Comparison of ENCODE assay signal across 1 cellular context in the genomic region with DNA sequence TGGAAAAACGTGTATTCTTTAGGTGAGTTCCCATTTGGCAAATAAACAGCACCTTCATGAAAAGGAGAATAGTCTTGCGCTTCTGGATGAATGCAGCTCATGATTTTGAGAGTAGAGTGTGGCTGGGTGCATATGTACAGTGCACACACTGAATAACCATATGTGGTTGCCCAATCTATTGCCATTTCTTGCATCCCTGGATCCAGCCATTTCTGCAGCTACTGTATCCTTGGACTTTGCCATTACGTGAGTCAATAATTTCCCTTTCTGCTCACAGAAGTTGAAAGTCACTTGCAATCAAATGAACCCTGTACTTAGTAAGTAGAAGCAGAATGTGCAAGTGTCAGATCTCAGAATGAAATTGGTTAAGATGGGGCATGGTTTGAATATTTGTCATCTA.
TF ChIP-seq lines count a peak whose summit lies in the region.

No MANE protein-coding gene starts in this region.

TF ChIP-seq in HepG2, 621 proteins besides CTCF, POLR2A, EP300 and RAD21 (continued from another document):
- TF ChIP-seq, protein P1, sequence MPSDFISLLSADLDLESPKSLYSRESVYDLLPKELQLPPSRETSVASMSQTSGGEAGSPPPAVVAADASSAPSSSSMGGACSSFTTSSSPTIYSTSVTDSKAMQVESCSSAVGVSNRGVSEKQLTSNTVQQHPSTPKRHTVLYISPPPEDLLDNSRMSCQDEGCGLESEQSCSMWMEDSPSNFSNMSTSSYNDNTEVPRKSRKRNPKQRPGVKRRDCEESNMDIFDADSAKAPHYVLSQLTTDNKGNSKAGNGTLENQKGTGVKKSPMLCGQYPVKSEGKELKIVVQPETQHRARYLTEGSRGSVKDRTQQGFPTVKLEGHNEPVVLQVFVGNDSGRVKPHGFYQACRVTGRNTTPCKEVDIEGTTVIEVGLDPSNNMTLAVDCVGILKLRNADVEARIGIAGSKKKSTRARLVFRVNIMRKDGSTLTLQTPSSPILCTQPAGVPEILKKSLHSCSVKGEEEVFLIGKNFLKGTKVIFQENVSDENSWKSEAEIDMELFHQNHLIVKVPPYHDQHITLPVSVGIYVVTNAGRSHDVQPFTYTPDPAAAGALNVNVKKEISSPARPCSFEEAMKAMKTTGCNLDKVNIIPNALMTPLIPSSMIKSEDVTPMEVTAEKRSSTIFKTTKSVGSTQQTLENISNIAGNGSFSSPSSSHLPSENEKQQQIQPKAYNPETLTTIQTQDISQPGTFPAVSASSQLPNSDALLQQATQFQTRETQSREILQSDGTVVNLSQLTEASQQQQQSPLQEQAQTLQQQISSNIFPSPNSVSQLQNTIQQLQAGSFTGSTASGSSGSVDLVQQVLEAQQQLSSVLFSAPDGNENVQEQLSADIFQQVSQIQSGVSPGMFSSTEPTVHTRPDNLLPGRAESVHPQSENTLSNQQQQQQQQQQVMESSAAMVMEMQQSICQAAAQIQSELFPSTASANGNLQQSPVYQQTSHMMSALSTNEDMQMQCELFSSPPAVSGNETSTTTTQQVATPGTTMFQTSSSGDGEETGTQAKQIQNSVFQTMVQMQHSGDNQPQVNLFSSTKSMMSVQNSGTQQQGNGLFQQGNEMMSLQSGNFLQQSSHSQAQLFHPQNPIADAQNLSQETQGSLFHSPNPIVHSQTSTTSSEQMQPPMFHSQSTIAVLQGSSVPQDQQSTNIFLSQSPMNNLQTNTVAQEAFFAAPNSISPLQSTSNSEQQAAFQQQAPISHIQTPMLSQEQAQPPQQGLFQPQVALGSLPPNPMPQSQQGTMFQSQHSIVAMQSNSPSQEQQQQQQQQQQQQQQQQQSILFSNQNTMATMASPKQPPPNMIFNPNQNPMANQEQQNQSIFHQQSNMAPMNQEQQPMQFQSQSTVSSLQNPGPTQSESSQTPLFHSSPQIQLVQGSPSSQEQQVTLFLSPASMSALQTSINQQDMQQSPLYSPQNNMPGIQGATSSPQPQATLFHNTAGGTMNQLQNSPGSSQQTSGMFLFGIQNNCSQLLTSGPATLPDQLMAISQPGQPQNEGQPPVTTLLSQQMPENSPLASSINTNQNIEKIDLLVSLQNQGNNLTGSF (CRISPR knock-in tag; IDR thresholded peaks at IDR 0.05), result no peak
- TF ChIP-seq ZNF292 (CRISPR knock-in tag; IDR thresholded peaks at IDR 0.05; ENCODE audit: borderline replicate concordance, low read depth), result peak; percentile 71; the same call in 1 of the 2 replicates
- TF ChIP-seq, protein P2, sequence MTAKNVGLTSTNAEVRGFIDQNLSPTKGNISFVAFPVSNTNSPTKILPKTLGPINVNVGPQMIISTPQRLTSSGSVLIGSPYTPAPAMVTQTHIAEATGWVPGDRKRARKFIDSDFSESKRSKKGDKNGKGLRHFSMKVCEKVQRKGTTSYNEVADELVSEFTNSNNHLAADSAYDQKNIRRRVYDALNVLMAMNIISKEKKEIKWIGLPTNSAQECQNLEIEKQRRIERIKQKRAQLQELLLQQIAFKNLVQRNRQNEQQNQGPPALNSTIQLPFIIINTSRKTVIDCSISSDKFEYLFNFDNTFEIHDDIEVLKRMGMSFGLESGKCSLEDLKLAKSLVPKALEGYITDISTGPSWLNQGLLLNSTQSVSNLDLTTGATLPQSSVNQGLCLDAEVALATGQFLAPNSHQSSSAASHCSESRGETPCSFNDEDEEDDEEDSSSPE (CRISPR knock-in tag; IDR thresholded peaks at IDR 0.05), result no peak
- TF ChIP-seq ZNF652 (CRISPR knock-in tag; IDR thresholded peaks at IDR 0.05; ENCODE audit: borderline replicate concordance, low read depth), result 0 out of 2 replicates have a peak, but pooled peaks have one; percentile 20
- TF ChIP-seq ZNF670 (CRISPR knock-in tag; IDR thresholded peaks at IDR 0.05; ENCODE audit: borderline replicate concordance), result no peak
- TF ChIP-seq POGZ (CRISPR knock-in tag; IDR thresholded peaks at IDR 0.05), result no peak
- no peak for TF ChIP-seq SRSF4 (IDR thresholded peaks at IDR 0.05; ENCODE audit: low read depth, low read length, poor library complexity, severe bottlenecking)
- TF ChIP-seq REL (CRISPR knock-in tag; conservative IDR thresholded peaks at IDR 0.05), result no peak
